In genomic region chr12:27913999-27914614, GRCh38 we compare ENCODE assay signal across 31 cellular contexts. TPM values are rescaled to one million over a fixed set of nuclear protein-coding genes. Genes with fewer than 3 reads are reported as not detected.
DNase-seq lines count a peak whose midpoint lies in the region; ATAC-seq, FAIRE-seq and TF ChIP-seq lines count a peak whose summit lies in the region.
"Had no signal": no experiment of that assay in that cellular context is flagged by ENCODE, and none has a peak within 500 bp of the region (broad histone marks: within the 10 kb centered on the region; RNA-seq: fewer than 3 reads in every experiment).

No MANE protein-coding gene starts in this region.

- ATAC-seq in GM18498 (IDR thresholded peaks at IDR 0.05; ENCODE audit: unreplicated experiment) (peak; percentile 79), GM21360 (IDR thresholded peaks at IDR 0.05; ENCODE audit: unreplicated experiment) (peak; percentile 62), HG03432 (IDR thresholded peaks at IDR 0.05; ENCODE audit: unreplicated experiment) (peak; percentile 87)
- ATAC-seq: activated CD4-positive, alpha-beta T cell treated with anti-CD3 and anti-CD28 coated beads for 36 hours; activated CD8-positive, alpha-beta T cell treated with anti-CD3 and anti-CD28 coated beads, Interleukin-2, amount 10 ng/mL, durations not matched to agents 7 days and 5 days; left cardiac atrium; T-helper 17 cell had no signal

- peak overlapping the region; percentile 96 for H3K27ac ChIP-seq in SU-DHL-6 (ENCODE audit: low read depth, low read length)
- H3K27ac ChIP-seq in dorsolateral prefrontal cortex = no peak overlapping the region
- H3K27ac ChIP-seq: esophagus muscularis mucosa, right atrium auricular region, SK-N-MC had no signal

- H4K20me1 ChIP-seq in SU-DHL-6 (ENCODE audit: low read depth, low read length) = no peaks in the 10 kb centered on the region

- no peak overlapping the region for H2AFZ ChIP-seq in SU-DHL-6 (ENCODE audit: low read depth, low read length, severe bottlenecking)

- no peak overlapping the region for H3K4me3 ChIP-seq in SU-DHL-6 (ENCODE audit: insufficient read depth, low read length, poor library complexity, severe bottlenecking)
- no peak overlapping the region for H3K4me3 ChIP-seq in dorsolateral prefrontal cortex
- H3K4me3 ChIP-seq: esophagus muscularis mucosa, right atrium auricular region, SK-N-MC had no signal

- H3K9me3 ChIP-seq in SU-DHL-6 (ENCODE audit: insufficient read depth, low read length) = no peaks in the 10 kb centered on the region
- H3K9me3 ChIP-seq: esophagus muscularis mucosa, right atrium auricular region had no signal

- H3K36me3 ChIP-seq in SU-DHL-6 (ENCODE audit: low read length) = no peaks in the 10 kb centered on the region
- H3K36me3 ChIP-seq: esophagus muscularis mucosa, right atrium auricular region had no signal

- FAIRE-seq in urothelium cell line (lab: Jason Lieb, UNC) = no peak
- FAIRE-seq: astrocyte had no signal

- H3K9ac ChIP-seq in SU-DHL-6 (ENCODE audit: low read length) = peak overlapping the region; percentile 38

- H3F3A ChIP-seq in SU-DHL-6 (ENCODE audit: insufficient read depth) = peaks cover 31% of the 10 kb centered on the region

- peak overlapping the region; percentile 51 for H3K4me2 ChIP-seq in SU-DHL-6 (ENCODE audit: low read depth, low read length, poor library complexity, severe bottlenecking)

- H3K79me2 ChIP-seq in SU-DHL-6 (ENCODE audit: insufficient read depth, low read length) = no peaks in the 10 kb centered on the region; the same call in 1 of the 2 replicates

- no peaks in the 10 kb centered on the region for H3K9me2 ChIP-seq in SU-DHL-6 (replicated peaks; ENCODE audit: insufficient read depth, low read length)

- intact Hi-C loops in dorsolateral prefrontal cortex (cut with DNase I) = no loop called here

- TF ChIP-seq CTCF in SU-DHL-6 (IDR thresholded peaks at IDR 0.05; ENCODE audit: insufficient read depth, low read length, poor library complexity, severe bottlenecking) (no peak), dorsolateral prefrontal cortex (IDR thresholded peaks at IDR 0.05 in 54 of 56, conservative IDR thresholded peaks at IDR 0.05 in 2 of 56; ENCODE audit: low read depth in 1 of 56, partially characterized antibody in 56 of 56) (no peak)

- DNase-seq in dorsolateral prefrontal cortex (no peak), urothelium cell line (ENCODE audit: low spot score) (no peak)
- DNase-seq in stimulated activated CD4-positive, alpha-beta T cell treated with anti-CD3 and anti-CD28 coated beads, Interleukin-2, amount 100 ng/mL, for 24 hours = no peak
- DNase-seq: activated CD4-positive, alpha-beta T cell treated with anti-CD3 and anti-CD28 coated beads for 36 hours; activated CD8-positive, alpha-beta T cell treated with anti-CD3 and anti-CD28 coated beads, Interleukin-2, amount 10 ng/mL, durations not matched to agents 7 days and 5 days; activated gamma-delta T cell; activated naive CD8-positive, alpha-beta T cell treated with anti-CD3 and anti-CD28 coated beads, Interleukin-2, amount 10 ng/mL, durations not matched to agents 7 days and 5 days; activated T-cell treated with anti-CD3 and anti-CD28 coated beads for 4 hours; COR-L47; DMS79 treated with DMSO at 0.1 percent for 48 hours; endodermal cell; foreskin melanocyte; GF-D8; H9; Kasumi-1; left cardiac atrium; NCI-H1930; NCI-H226; NCI-H774; stimulated activated CD4-positive, alpha-beta T cell treated with anti-CD3 and anti-CD28 coated beads, Interleukin-4, amount 100 ng/mL, for 1 hour; substantia nigra; T-helper 17 cell had no signal

- H3K27me3 ChIP-seq in SU-DHL-6 (ENCODE audit: low read length) (no peaks in the 10 kb centered on the region), dorsolateral prefrontal cortex (no peaks in the 10 kb centered on the region)
- H3K27me3 ChIP-seq: esophagus muscularis mucosa, right atrium auricular region had no signal

RNA-seq across cellular contexts. Expression of gene PTHLH, which starts 58.4 kb away (rescaled TPM):
- 1 to 10 TPM in 117 of 120 experiments, under 1 TPM in 3; 0.54 to 10.0 (median 4.6) TPM for total RNA-seq in dorsolateral prefrontal cortex
- total RNA-seq: activated CD4-positive, alpha-beta T cell treated with anti-CD3 and anti-CD28 coated beads for 36 hours; activated CD8-positive, alpha-beta T cell treated with anti-CD3 and anti-CD28 coated beads, Interleukin-2, amount 10 ng/mL, durations not matched to agents 7 days and 5 days; activated naive CD8-positive, alpha-beta T cell treated with anti-CD3 and anti-CD28 coated beads, Interleukin-2, amount 10 ng/mL, durations not matched to agents 7 days and 5 days; endodermal cell; OCI-LY7; T-helper 17 cell had no signal
